ENCODE assay signal across 9 cellular contexts in genomic region chr2:136135924-136136906, GRCh38. TPM values are rescaled to one million over a fixed set of nuclear protein-coding genes. Genes with fewer than 3 reads are reported as not detected.
DNase-seq lines count a peak whose midpoint lies in the region; ATAC-seq and TF ChIP-seq lines count a peak whose summit lies in the region.
"Had no signal": no experiment of that assay in that cellular context is flagged by ENCODE, and none has a peak within 500 bp of the region (broad histone marks: within the 10 kb centered on the region; RNA-seq: fewer than 3 reads in every experiment).

No MANE protein-coding gene starts in this region.

- DNase-seq in NCI-H2171 (lab: John Stamatoyannopoulos, UW) (peak; percentile 40), mucosa of descending colon (peak in 2 of 3 donors; percentile 48 to 80), uterus (no peak), SW480 (ENCODE audit: low spot score) (no peak), ovary (no peak)
- peak; percentile 73 for DNase-seq in activated T-cell treated with anti-CD3 and anti-CD28 coated beads, Interleukin-2, amount 50 U/mL, for 1 hour

- no peaks in the 10 kb centered on the region for H3K9me3 ChIP-seq in mucosa of descending colon
- no peaks in the 10 kb centered on the region for H3K9me3 ChIP-seq in uterus
- H3K9me3 ChIP-seq in ovary = no peaks in the 10 kb centered on the region

- H3K27ac ChIP-seq in uterus (no peak overlapping the region), ovary (no peak overlapping the region)

- H3K27me3 ChIP-seq in uterus = no peaks in the 10 kb centered on the region
- no peaks in the 10 kb centered on the region for H3K27me3 ChIP-seq in ovary

- TF ChIP-seq POLR2A in uterus (IDR thresholded peaks at IDR 0.05) (no peak), ovary (IDR thresholded peaks at IDR 0.05) (no peak)

- H3K36me3 ChIP-seq in mucosa of descending colon (ENCODE audit: low read depth) = no peaks in the 10 kb centered on the region
- no peaks in the 10 kb centered on the region for H3K36me3 ChIP-seq in uterus
- no peaks in the 10 kb centered on the region for H3K36me3 ChIP-seq in ovary

- TF ChIP-seq EP300 in ovary (IDR thresholded peaks at IDR 0.05) = no peak

- 64 to 72% (median 67%) methylated on average over 8 of the region's 8 CpGs for WGBS in ovary, 3 donors

- intact Hi-C loops in mucosa of descending colon (cut with DNase I, micrococcal nuclease) = no loop called here
- intact Hi-C loops in uterus (cut with DNase I; ENCODE audit: low total_unique reads) = no loop called here
- intact Hi-C loops in ovary (cut with DNase I) = no loop called here

- no peak overlapping the region for H3K4me3 ChIP-seq in mucosa of descending colon
- no peak overlapping the region for H3K4me3 ChIP-seq in uterus
- H3K4me3 ChIP-seq in ovary = no peak overlapping the region

- H3K4me1 ChIP-seq in mucosa of descending colon (ENCODE audit: low read depth) = no peaks in the 10 kb centered on the region
- no peaks in the 10 kb centered on the region for H3K4me1 ChIP-seq in uterus
- peaks cover 1% of the 10 kb centered on the region for H3K4me1 ChIP-seq in ovary (ENCODE audit: insufficient read depth)

- peak; percentile 60 for ATAC-seq in GM18520 (IDR thresholded peaks at IDR 0.05; ENCODE audit: unreplicated experiment)
- ATAC-seq in HG02798 (IDR thresholded peaks at IDR 0.05; ENCODE audit: poor library complexity, unreplicated experiment) = peak; percentile 58
- ATAC-seq in mucosa of descending colon = peak; percentile 74

- TF ChIP-seq CTCF in mucosa of descending colon (IDR thresholded peaks at IDR 0.05) = no peak
- no peak for TF ChIP-seq CTCF in uterus (IDR thresholded peaks at IDR 0.05)
- TF ChIP-seq CTCF in ovary (IDR thresholded peaks at IDR 0.05) = no peak

RNA-seq across cellular contexts. Expression of gene CXCR4, which starts 18.3 kb away (rescaled TPM):
- total RNA-seq in mucosa of descending colon (10 to 100 TPM in 1 of 3 donors, 1 to 10 TPM in 2; 3.6 to 12.6 (median 3.9) TPM), uterus (10 to 100 TPM in 2 of 4 donors, 1 to 10 TPM in 2; 2.6 to 39.5 (median 19.7) TPM), ovary (10 to 100 TPM in 2 of 7 donors, 1 to 10 TPM in 5; 2.7 to 20.2 (median 6.2) TPM)
- polyA plus RNA-seq in ovary = 10 to 100 TPM in 1 of 2 donors, 1 to 10 TPM in 1; 8.9 to 33.0 TPM
- total RNA-seq: fibroblast of villous mesenchyme had no signal

Comparison
In these comparisons a context has a peak if more than half of its experiments do, and no peak if none do; other contexts are left out.
1. DNase-seq: peak in NCI-H2171 (single experiment), activated T-cell treated with anti-CD3 and anti-CD28 coated beads, Interleukin-2, amount 50 U/mL, for 1 hour (single experiment) and mucosa of descending colon (2 of 3); none in uterus (0 of 2), SW480 (single experiment) and ovary (0 of 5).
2. Peak in every context shown above with its lines, with median percentiles within 50 percentile points of each other: ATAC-seq.